20 cellular contexts compared by ENCODE assay signal in the genomic region with DNA sequence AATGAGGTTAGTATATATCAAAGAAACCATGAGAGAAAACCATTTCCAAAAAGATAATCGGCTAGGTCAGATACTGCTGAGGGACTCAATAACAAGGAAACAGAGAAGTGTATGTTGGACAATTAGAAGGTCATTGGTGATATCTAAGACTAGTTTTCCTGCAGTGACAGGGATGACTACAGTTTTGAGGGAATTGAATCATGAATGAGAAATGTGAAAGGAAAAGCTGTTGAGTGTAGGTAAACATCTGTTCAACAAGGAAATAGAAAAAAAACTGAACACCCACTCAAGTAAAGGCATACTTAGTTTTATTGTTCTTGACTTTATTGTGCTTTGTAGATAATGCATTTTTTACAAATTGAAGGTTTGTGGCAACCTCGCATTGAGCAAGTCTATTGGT.
A peak's percentile ranks its signal among the peaks of the same experiment; 100 is the strongest.
DNase-seq lines count a peak whose midpoint lies in the region; ATAC-seq, FAIRE-seq and TF ChIP-seq lines count a peak whose summit lies in the region.
"Had no signal": no experiment of that assay in that cellular context is flagged by ENCODE, and none has a peak within 500 bp of the region (broad histone marks: within the 10 kb centered on the region; RNA-seq: fewer than 3 reads in every experiment).

No MANE protein-coding gene starts in this region.

- H3K9ac ChIP-seq in IMR-90 (ENCODE audit: low read depth, low read length) = no peak overlapping the region

- peak overlapping the region; percentile 67 for H2BK120ac ChIP-seq in IMR-90 (ENCODE audit: low read depth, low read length)

- H3K4me3 ChIP-seq in IMR-90 (ENCODE audit: insufficient read depth, low read depth, low read length) = no peak overlapping the region
- H3K4me3 ChIP-seq in epithelial cell of esophagus (ENCODE audit: low read length) = no peak overlapping the region
- H3K4me3 ChIP-seq: HAP-1 had no signal

- no peaks in the 10 kb centered on the region for H3K36me3 Mint-ChIP-seq in osteocyte (ENCODE audit: unreplicated experiment)
- H3K36me3 Mint-ChIP-seq: CD4-positive, alpha-beta memory T cell had no signal

- dilution Hi-C loops in IMR-90 (cut with HindIII; ENCODE audit: low sequenced_read_pairs, unreplicated experiment) = no loop called here

- DNase-seq in IMR-90 (no peak), RCC 7860 (ENCODE audit: low spot score) (no peak), epithelial cell of esophagus (ENCODE audit: low read depth) (peak; percentile 30), osteocyte (ENCODE audit: extremely low spot score, unreplicated experiment) (no peak), NCI-H2171 (lab: John Stamatoyannopoulos, UW) (no peak), DMS114 treated with DMSO at 0.1 percent for 48 hours (lab: John Stamatoyannopoulos, UW; ENCODE audit: unreplicated experiment) (no peak)
- DNase-seq: C1 segment of cervical spinal cord; Calu3; CD4-positive, alpha-beta memory T cell; COR-L47; DMS153; DMS79 treated with DMSO at 0.1 percent for 48 hours; GF-D8; GOT3; HFFc6 had no signal

- H3K23ac ChIP-seq in IMR-90 (ENCODE audit: low read depth, low read length) = no peak overlapping the region

- intact Hi-C loops in IMR-90 (cut with micrococcal nuclease) = no loop called here

- peaks cover 14% of the 10 kb centered on the region for H3K9me3 Mint-ChIP-seq in osteocyte (ENCODE audit: unreplicated experiment)
- H3K9me3 Mint-ChIP-seq: HFFc6 had no signal

- FAIRE-seq in RCC 7860 (lab: Jason Lieb, UNC) = peak; percentile 4
- FAIRE-seq: GM12891, GM18507, H54 had no signal

- no peak overlapping the region for H2AK9ac ChIP-seq in IMR-90 (replicated peaks; ENCODE audit: low read depth, low read length, poor library complexity)

- H2BK5ac ChIP-seq in IMR-90 (ENCODE audit: low read depth, low read length, poor library complexity, severe bottlenecking) = peak overlapping the region; percentile 97

- peak overlapping the region; percentile 26; the same call in 2 of the 3 replicates for H2BK15ac ChIP-seq in IMR-90 (ENCODE audit: low read depth, low read length)

- no peak for TF ChIP-seq POLR2A in IMR-90 (IDR thresholded peaks at IDR 0.05; ENCODE audit: low read depth, low read length)

- in situ Hi-C loops in IMR-90 (cut with MboI; ENCODE audit: low sequenced_read_pairs) = no loop called here

- BruUV-seq in IMR-90 (replicated peaks; lab: Mats Ljungman, UMichigan) = no TSS peak

- TF ChIP-seq RAD21 in IMR-90 (IDR thresholded peaks at IDR 0.05; ENCODE audit: low read length) = no peak

- H2AFZ ChIP-seq in IMR-90 (replicated peaks; ENCODE audit: low read length, poor library complexity) = no peak overlapping the region

- no peak overlapping the region for H3K27ac ChIP-seq in IMR-90 (ENCODE audit: insufficient read depth, low read length)

- H3K27me3 ChIP-seq in IMR-90 (ENCODE audit: control insufficient read depth, insufficient read depth, low read length) = no peaks in the 10 kb centered on the region

- no peak overlapping the region for H3K4me3 Mint-ChIP-seq in osteocyte (ENCODE audit: unreplicated experiment)
- H3K4me3 Mint-ChIP-seq: CD4-positive, alpha-beta memory T cell; HFFc6 had no signal

- H3K36me3 ChIP-seq in IMR-90 (ENCODE audit: control insufficient read depth, insufficient read depth, low read length) = no peaks in the 10 kb centered on the region
- H3K36me3 ChIP-seq: HAP-1 had no signal

- H3K27me3 Mint-ChIP-seq in osteocyte (ENCODE audit: unreplicated experiment) = no peaks in the 10 kb centered on the region
- H3K27me3 Mint-ChIP-seq: CD4-positive, alpha-beta memory T cell had no signal

- H3K4me1 ChIP-seq in IMR-90 (ENCODE audit: control insufficient read depth, insufficient read depth, low read length) = peaks cover 4% of the 10 kb centered on the region; the same call in 1 of the 2 replicates

- no peak overlapping the region for H4K8ac ChIP-seq in IMR-90 (ENCODE audit: low read depth in 2 of 2, low read length in 2 of 2)

- H3K27ac Mint-ChIP-seq in osteocyte (ENCODE audit: unreplicated experiment) = peak overlapping the region; percentile 95
- H3K27ac Mint-ChIP-seq: CD4-positive, alpha-beta memory T cell; HFFc6 had no signal

- H3K9me3 ChIP-seq in IMR-90 (ENCODE audit: control insufficient read depth, insufficient read depth, low read length) = peaks cover 2% of the 10 kb centered on the region; the same call in 1 of the 2 replicates
- H3K9me3 ChIP-seq: HAP-1 had no signal

- peaks cover 30% of the 10 kb centered on the region for H3K4me1 Mint-ChIP-seq in osteocyte (ENCODE audit: unreplicated experiment)
- H3K4me1 Mint-ChIP-seq: CD4-positive, alpha-beta memory T cell had no signal

- H3K56ac ChIP-seq in IMR-90 (ENCODE audit: extremely low read depth, insufficient read depth, low read length) = no peak overlapping the region

- no peaks in the 10 kb centered on the region; the same call in 1 of the 2 replicates for H3K9me1 ChIP-seq in IMR-90 (ENCODE audit: insufficient read depth, low read length)

- peak overlapping the region; percentile 76; the same call in 1 of the 2 replicates for H3K18ac ChIP-seq in IMR-90 (ENCODE audit: low read depth, low read length)

- H3K4ac ChIP-seq in IMR-90 (ENCODE audit: low read depth, low read length) = peak overlapping the region; percentile 52; the same call in 1 of the 2 replicates

- POLR2A ChIA-PET in IMR-90 (lab: Charles Lee; ENCODE audit: unreplicated experiment) = no interaction called here

- no peak for ATAC-seq in IMR-90 (ENCODE audit: low read depth)
- no peak for ATAC-seq in GM21390 (IDR thresholded peaks at IDR 0.05; ENCODE audit: unreplicated experiment)

- H4K91ac ChIP-seq in IMR-90 (ENCODE audit: insufficient read depth, low read depth, low read length) = 0 out of 2 replicates have a peak overlapping the region, but pooled peaks have one; percentile 36

- peak overlapping the region; percentile 71; the same call in 1 of the 2 replicates for H2BK20ac ChIP-seq in IMR-90 (ENCODE audit: low read depth, low read length)

- H4K5ac ChIP-seq in IMR-90 (ENCODE audit: low read depth, low read length) = no peak overlapping the region

- TF ChIP-seq CTCF in IMR-90 (conservative IDR thresholded peaks at IDR 0.05; ENCODE audit: low read depth, low read length) (no peak), epithelial cell of esophagus (IDR thresholded peaks at IDR 0.05; ENCODE audit: insufficient read depth, low read depth, low read length, missing control alignments) (no peak), osteocyte (IDR thresholded peaks at IDR 0.05) (no peak)

- no peak overlapping the region for H3K4me2 ChIP-seq in IMR-90 (ENCODE audit: low read depth, low read length)

- no peaks in the 10 kb centered on the region for H3K79me1 ChIP-seq in IMR-90 (ENCODE audit: low read depth in 1 of 2, low read length in 2 of 2)

- no peaks in the 10 kb centered on the region for H4K20me1 ChIP-seq in IMR-90 (ENCODE audit: insufficient read depth, low read length)

- no peak overlapping the region for H3K14ac ChIP-seq in IMR-90 (replicated peaks; ENCODE audit: low read depth, low read length)

- no CpG with 5 or more reads among the region's 2 CpGs for WGBS in IMR-90 (ENCODE audit: extremely low coverage in 2 of 2, insufficient read length in 1 of 2), 2 experiments

- no peak overlapping the region for H2AK5ac ChIP-seq in IMR-90 (ENCODE audit: low read depth, low read length)

- CTCF ChIA-PET in IMR-90 (lab: Yijun Ruan, JAX) = no interaction called here

TF ChIP-seq in IMR-90, 13 proteins besides CTCF, POLR2A, EP300 and RAD21:
- TF ChIP-seq MAFK (IDR thresholded peaks at IDR 0.05; ENCODE audit: low read depth, low read length) (no peak), RCOR1 (IDR thresholded peaks at IDR 0.05; ENCODE audit: insufficient replicate concordance, low read length) (no peak)
